15 cellular contexts compared by ENCODE assay signal in genomic region chr9:127370147-127370579, GRCh38.
"Had no signal": no experiment of that assay in that cellular context is flagged by ENCODE, and none has a peak within 500 bp of the region (broad histone marks: within the 10 kb centered on the region; RNA-seq: fewer than 3 reads in every experiment).

No MANE protein-coding gene starts in this region.

- H3K4me3 Mint-ChIP-seq: activated naive CD4-positive, alpha-beta T cell treated with anti-CD3 and anti-CD28 coated beads for 36 hours; activated naive CD8-positive, alpha-beta T cell treated with anti-CD3 and anti-CD28 coated beads, Interleukin-2, amount 10 ng/mL, durations not matched to agents 7 days and 5 days; naive B cell; T-cell; T-helper 2 cell treated with Interferon-gamma antibody and Interleukin-4, amounts not matched to agents 5 μg/mL and 100 μg/mL, for 36 hours had no signal

- H3K36me3 Mint-ChIP-seq: activated naive CD8-positive, alpha-beta T cell treated with anti-CD3 and anti-CD28 coated beads, Interleukin-2, amount 10 ng/mL, durations not matched to agents 7 days and 5 days; T-cell had no signal

- H3K27ac Mint-ChIP-seq: activated naive CD4-positive, alpha-beta T cell treated with anti-CD3 and anti-CD28 coated beads for 36 hours; activated naive CD8-positive, alpha-beta T cell treated with anti-CD3 and anti-CD28 coated beads, Interleukin-2, amount 10 ng/mL, durations not matched to agents 7 days and 5 days; T-helper 2 cell treated with Interferon-gamma antibody and Interleukin-4, amounts not matched to agents 5 μg/mL and 100 μg/mL, for 36 hours had no signal

- H3K27me3 ChIP-seq: gastroesophageal sphincter, tibial nerve had no signal

- ATAC-seq: gastroesophageal sphincter; stimulated activated naive CD8-positive, alpha-beta T cell treated with anti-CD3 and anti-CD28 coated beads, Interleukin-15, Interleukin-2, amounts not matched to agents 100 U/mL and 50 U/mL, for 24 hours; T-cell had no signal

- H3K9me3 ChIP-seq: gastroesophageal sphincter, tibial nerve had no signal

- H3K9me3 Mint-ChIP-seq: activated naive CD4-positive, alpha-beta T cell treated with anti-CD3 and anti-CD28 coated beads for 36 hours; activated naive CD8-positive, alpha-beta T cell treated with anti-CD3 and anti-CD28 coated beads, Interleukin-2, amount 10 ng/mL, durations not matched to agents 7 days and 5 days; naive B cell; T-cell; T-helper 2 cell treated with Interferon-gamma antibody and Interleukin-4, amounts not matched to agents 5 μg/mL and 100 μg/mL, for 36 hours had no signal

- H3K27ac ChIP-seq: gastroesophageal sphincter, tibial nerve, WERI-Rb-1 had no signal

- DNase-seq: activated CD4-positive, alpha-beta T cell treated with anti-CD3 and anti-CD28 coated beads for 1 hour; activated effector memory CD4-positive, alpha-beta T cell treated with Interleukin-2 at 50 U/mL for 16 hours; activated naive CD4-positive, alpha-beta T cell treated with anti-CD3 and anti-CD28 coated beads for 36 hours; activated naive CD8-positive, alpha-beta T cell treated with anti-CD3 and anti-CD28 coated beads, Interleukin-2, amount 10 ng/mL, durations not matched to agents 7 days and 5 days; activated T-cell treated with anti-CD3 and anti-CD28 coated beads, Interleukin-2, amount 50 U/mL, for 48 hours; amniotic stem cell; naive B cell; stimulated activated CD4-positive, alpha-beta T cell treated with anti-CD3 and anti-CD28 coated beads, Interleukin-4, amount 100 ng/mL, for 24 hours; stimulated activated naive CD8-positive, alpha-beta T cell treated with anti-CD3 and anti-CD28 coated beads, Interleukin-15, Interleukin-2, amounts not matched to agents 100 U/mL and 50 U/mL, for 24 hours; T-cell; WERI-Rb-1 had no signal

- H3K4me1 ChIP-seq: gastroesophageal sphincter, tibial nerve had no signal

- H3K4me1 Mint-ChIP-seq: activated naive CD8-positive, alpha-beta T cell treated with anti-CD3 and anti-CD28 coated beads, Interleukin-2, amount 10 ng/mL, durations not matched to agents 7 days and 5 days; naive B cell; T-cell had no signal

- H3K4me3 ChIP-seq: gastroesophageal sphincter, lung, tibial nerve had no signal
